17 cellular contexts compared by ENCODE assay signal in the genomic region with DNA sequence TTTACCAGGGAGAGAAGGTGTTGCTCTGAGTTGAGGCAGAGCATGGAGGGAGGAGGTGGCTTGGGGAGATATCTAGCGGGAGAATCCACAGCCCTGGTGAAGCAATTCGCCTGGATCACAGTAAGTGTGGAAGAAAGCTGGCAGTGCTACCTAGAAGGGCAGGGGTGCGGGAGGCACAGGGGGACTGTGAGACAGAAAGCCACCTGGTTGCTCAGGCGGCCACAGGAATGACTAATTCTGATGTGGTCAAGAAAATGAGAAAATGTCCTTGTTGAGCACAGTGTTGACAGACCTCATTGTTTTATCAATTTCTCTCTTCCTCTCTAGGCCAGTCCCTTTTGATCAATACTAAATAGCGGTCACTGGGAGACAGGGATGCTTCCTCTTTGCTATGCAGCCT.
"Had no signal": no experiment of that assay in that cellular context is flagged by ENCODE, and none has a peak within 500 bp of the region (broad histone marks: within the 10 kb centered on the region; RNA-seq: fewer than 3 reads in every experiment).

No MANE protein-coding gene starts in this region.

- ATAC-seq: esophagus mucosa; heart left ventricle; left lobe of liver; natural killer cell treated with Interleukin-12 subunit alpha and Interleukin-12 subunit beta and Interleukin-15 and Interleukin-18, amount 100 ng/mL, for 72 hours; psoas muscle; right lobe of liver had no signal

- DNase-seq: effector CD8-positive, alpha-beta T cell; heart left ventricle; hippocampal formation; kidney glomerular epithelial cell; midbrain; occipital lobe; psoas muscle; retina; right lobe of liver; stimulated activated CD4-positive, alpha-beta T cell treated with anti-CD3 and anti-CD28 coated beads, Interleukin-4, amount 100 ng/mL, for 24 hours; stimulated activated naive CD4-positive, alpha-beta T cell; stomach; substantia nigra; trophoblast cell had no signal

- H3K4me3 Mint-ChIP-seq: natural killer cell treated with Interleukin-12 subunit alpha and Interleukin-12 subunit beta and Interleukin-15 and Interleukin-18, amount 100 ng/mL, for 72 hours had no signal

- H3K27me3 Mint-ChIP-seq: natural killer cell treated with Interleukin-12 subunit alpha and Interleukin-12 subunit beta and Interleukin-15 and Interleukin-18, amount 100 ng/mL, for 72 hours had no signal

- H3K27ac Mint-ChIP-seq: natural killer cell treated with Interleukin-12 subunit alpha and Interleukin-12 subunit beta and Interleukin-15 and Interleukin-18, amount 100 ng/mL, for 72 hours had no signal

- H3K9me3 Mint-ChIP-seq: natural killer cell treated with Interleukin-12 subunit alpha and Interleukin-12 subunit beta and Interleukin-15 and Interleukin-18, amount 100 ng/mL, for 72 hours had no signal
